In the genomic region with DNA sequence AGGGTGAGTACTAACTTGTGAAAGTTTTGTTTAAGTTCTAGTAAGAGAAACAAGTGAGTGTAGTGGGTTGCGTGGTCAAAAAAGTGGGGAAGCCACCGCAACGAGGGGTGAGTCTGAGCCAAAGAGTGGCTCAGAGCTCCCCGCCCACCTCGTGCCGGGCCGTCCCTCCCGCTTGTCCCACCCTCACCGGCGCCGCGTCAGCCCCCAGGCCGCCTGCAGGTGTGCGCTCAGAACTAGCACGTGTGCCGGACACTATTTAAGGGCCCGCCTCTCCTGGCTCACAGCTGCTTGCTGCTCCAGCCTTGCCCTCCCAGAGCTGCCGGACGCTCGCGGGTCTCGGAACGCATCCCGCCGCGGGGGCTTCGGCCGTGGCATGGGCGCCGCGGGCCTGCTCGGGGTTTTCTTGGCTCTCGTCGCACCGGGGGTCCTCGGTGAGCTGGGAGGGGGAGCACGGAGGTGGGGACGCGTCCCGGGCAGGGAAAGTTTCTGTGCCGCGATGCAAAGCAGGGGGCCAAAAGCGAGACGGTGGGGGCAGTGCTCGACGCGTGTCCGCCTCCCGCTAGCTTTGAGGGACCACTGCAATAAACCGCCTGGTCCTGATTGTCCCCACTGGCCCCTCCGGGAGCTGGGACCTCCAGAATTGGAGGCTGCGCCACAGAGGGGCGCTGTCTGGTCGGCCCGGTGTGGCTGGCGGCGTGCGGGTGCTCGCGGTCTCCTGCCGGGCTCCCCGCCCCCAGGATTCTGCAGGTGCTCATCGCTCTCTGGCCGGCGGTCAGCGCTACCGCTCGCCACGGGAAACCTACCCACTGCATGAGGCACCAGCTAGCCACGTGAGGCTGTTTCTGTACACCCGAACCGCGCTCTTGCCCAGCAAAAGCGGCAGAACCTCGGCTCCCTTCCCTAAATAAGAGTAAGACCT, we compare ENCODE assay signal across 1 cellular context.
TF ChIP-seq lines count a peak whose summit lies in the region.

Gene CR2 (plus strand): TSS at position 283 of the 919 bp plus-strand sequence. CDS start 91 bp downstream, at position 374.

TF ChIP-seq in K562, 482 proteins besides CTCF, POLR2A, EP300 and RAD21 (continued from another document and continues in another):
- TF ChIP-seq, protein P1, sequence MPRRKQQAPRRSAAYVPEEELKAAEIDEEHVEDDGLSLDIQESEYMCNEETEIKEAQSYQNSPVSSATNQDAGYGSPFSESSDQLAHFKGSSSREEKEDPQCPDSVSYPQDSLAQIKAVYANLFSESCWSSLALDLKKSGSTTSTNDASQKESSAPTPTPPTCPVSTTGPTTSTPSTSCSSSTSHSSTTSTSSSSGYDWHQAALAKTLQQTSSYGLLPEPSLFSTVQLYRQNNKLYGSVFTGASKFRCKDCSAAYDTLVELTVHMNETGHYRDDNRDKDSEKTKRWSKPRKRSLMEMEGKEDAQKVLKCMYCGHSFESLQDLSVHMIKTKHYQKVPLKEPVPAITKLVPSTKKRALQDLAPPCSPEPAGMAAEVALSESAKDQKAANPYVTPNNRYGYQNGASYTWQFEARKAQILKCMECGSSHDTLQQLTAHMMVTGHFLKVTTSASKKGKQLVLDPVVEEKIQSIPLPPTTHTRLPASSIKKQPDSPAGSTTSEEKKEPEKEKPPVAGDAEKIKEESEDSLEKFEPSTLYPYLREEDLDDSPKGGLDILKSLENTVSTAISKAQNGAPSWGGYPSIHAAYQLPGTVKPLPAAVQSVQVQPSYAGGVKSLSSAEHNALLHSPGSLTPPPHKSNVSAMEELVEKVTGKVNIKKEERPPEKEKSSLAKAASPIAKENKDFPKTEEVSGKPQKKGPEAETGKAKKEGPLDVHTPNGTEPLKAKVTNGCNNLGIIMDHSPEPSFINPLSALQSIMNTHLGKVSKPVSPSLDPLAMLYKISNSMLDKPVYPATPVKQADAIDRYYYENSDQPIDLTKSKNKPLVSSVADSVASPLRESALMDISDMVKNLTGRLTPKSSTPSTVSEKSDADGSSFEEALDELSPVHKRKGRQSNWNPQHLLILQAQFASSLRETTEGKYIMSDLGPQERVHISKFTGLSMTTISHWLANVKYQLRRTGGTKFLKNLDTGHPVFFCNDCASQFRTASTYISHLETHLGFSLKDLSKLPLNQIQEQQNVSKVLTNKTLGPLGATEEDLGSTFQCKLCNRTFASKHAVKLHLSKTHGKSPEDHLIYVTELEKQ (CRISPR knock-in tag; IDR thresholded peaks at IDR 0.05), result no peak
- TF ChIP-seq ZNF589 (CRISPR knock-in tag; IDR thresholded peaks at IDR 0.05; ENCODE audit: low read depth), result no peak
- no peak for TF ChIP-seq ZNF395 (CRISPR knock-in tag; IDR thresholded peaks at IDR 0.05)
- TF ChIP-seq TEAD2 (tag; IDR thresholded peaks at IDR 0.05), result no peak
- TF ChIP-seq ZNF384 (IDR thresholded peaks at IDR 0.05; ENCODE audit: low read depth, low read length), result no peak
- TF ChIP-seq, protein P2, sequence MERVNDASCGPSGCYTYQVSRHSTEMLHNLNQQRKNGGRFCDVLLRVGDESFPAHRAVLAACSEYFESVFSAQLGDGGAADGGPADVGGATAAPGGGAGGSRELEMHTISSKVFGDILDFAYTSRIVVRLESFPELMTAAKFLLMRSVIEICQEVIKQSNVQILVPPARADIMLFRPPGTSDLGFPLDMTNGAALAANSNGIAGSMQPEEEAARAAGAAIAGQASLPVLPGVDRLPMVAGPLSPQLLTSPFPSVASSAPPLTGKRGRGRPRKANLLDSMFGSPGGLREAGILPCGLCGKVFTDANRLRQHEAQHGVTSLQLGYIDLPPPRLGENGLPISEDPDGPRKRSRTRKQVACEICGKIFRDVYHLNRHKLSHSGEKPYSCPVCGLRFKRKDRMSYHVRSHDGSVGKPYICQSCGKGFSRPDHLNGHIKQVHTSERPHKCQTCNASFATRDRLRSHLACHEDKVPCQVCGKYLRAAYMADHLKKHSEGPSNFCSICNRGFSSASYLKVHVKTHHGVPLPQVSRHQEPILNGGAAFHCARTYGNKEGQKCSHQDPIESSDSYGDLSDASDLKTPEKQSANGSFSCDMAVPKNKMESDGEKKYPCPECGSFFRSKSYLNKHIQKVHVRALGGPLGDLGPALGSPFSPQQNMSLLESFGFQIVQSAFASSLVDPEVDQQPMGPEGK (CRISPR knock-in tag; IDR thresholded peaks at IDR 0.05; ENCODE audit: borderline replicate concordance), result no peak
- no peak for TF ChIP-seq HDGF (IDR thresholded peaks at IDR 0.05)
- TF ChIP-seq, protein P3, sequence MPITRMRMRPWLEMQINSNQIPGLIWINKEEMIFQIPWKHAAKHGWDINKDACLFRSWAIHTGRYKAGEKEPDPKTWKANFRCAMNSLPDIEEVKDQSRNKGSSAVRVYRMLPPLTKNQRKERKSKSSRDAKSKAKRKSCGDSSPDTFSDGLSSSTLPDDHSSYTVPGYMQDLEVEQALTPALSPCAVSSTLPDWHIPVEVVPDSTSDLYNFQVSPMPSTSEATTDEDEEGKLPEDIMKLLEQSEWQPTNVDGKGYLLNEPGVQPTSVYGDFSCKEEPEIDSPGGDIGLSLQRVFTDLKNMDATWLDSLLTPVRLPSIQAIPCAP (CRISPR knock-in tag; IDR thresholded peaks at IDR 0.05; ENCODE audit: borderline replicate concordance), result no peak
- no peak for TF ChIP-seq ZNF707 (CRISPR knock-in tag; conservative IDR thresholded peaks at IDR 0.05)
- no peak for TF ChIP-seq PHF20 (IDR thresholded peaks at IDR 0.05; ENCODE audit: partially characterized antibody)
- no peak for TF ChIP-seq ZEB2 (IDR thresholded peaks at IDR 0.05)
- no peak for TF ChIP-seq SAFB2 (IDR thresholded peaks at IDR 0.05; ENCODE audit: borderline replicate concordance, low read depth, low read length, severe bottlenecking)
- TF ChIP-seq ATF4 (CRISPR knock-in tag; IDR thresholded peaks at IDR 0.05), result no peak
- no peak for TF ChIP-seq ZNF699 (CRISPR knock-in tag; IDR thresholded peaks at IDR 0.05; ENCODE audit: insufficient replicate concordance)
- no peak for TF ChIP-seq MEF2D (tag; conservative IDR thresholded peaks at IDR 0.05; ENCODE audit: low read depth)
- TF ChIP-seq CREB3 (tag; conservative IDR thresholded peaks at IDR 0.05; ENCODE audit: low read depth), result no peak
- no peak for TF ChIP-seq SPI1 (IDR thresholded peaks at IDR 0.05; ENCODE audit: borderline replicate concordance, low read depth, low read length)
- no peak for TF ChIP-seq DDX20 (tag; IDR thresholded peaks at IDR 0.05; ENCODE audit: low read depth)
- TF ChIP-seq ZNF239 (CRISPR knock-in tag; IDR thresholded peaks at IDR 0.05), result no peak
- TF ChIP-seq, protein P4, sequence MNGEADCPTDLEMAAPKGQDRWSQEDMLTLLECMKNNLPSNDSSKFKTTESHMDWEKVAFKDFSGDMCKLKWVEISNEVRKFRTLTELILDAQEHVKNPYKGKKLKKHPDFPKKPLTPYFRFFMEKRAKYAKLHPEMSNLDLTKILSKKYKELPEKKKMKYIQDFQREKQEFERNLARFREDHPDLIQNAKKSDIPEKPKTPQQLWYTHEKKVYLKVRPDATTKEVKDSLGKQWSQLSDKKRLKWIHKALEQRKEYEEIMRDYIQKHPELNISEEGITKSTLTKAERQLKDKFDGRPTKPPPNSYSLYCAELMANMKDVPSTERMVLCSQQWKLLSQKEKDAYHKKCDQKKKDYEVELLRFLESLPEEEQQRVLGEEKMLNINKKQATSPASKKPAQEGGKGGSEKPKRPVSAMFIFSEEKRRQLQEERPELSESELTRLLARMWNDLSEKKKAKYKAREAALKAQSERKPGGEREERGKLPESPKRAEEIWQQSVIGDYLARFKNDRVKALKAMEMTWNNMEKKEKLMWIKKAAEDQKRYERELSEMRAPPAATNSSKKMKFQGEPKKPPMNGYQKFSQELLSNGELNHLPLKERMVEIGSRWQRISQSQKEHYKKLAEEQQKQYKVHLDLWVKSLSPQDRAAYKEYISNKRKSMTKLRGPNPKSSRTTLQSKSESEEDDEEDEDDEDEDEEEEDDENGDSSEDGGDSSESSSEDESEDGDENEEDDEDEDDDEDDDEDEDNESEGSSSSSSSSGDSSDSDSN (IDR thresholded peaks at IDR 0.05; ENCODE audit: borderline replicate concordance in 1 of 2, low read depth in 2 of 2, low read length in 2 of 2), result no peak
- no peak for TF ChIP-seq HDAC3 (IDR thresholded peaks at IDR 0.05; ENCODE audit: borderline replicate concordance, partially characterized antibody)
- no peak for TF ChIP-seq KLF1 (tag; IDR thresholded peaks at IDR 0.05)
- TF ChIP-seq LEF1 (IDR thresholded peaks at IDR 0.05), result no peak
- no peak for TF ChIP-seq SMARCE1 (IDR thresholded peaks at IDR 0.05)
- TF ChIP-seq TSC22D4 (tag; IDR thresholded peaks at IDR 0.05), result no peak
- no peak for TF ChIP-seq BACH1 (tag; IDR thresholded peaks at IDR 0.05)
- no peak for TF ChIP-seq MTA3 (IDR thresholded peaks at IDR 0.05; ENCODE audit: borderline replicate concordance)
- no peak for TF ChIP-seq KLF16 (IDR thresholded peaks at IDR 0.05)
- no peak for TF ChIP-seq EWSR1 (IDR thresholded peaks at IDR 0.05; ENCODE audit: borderline replicate concordance, low read depth, partially characterized antibody)
- TF ChIP-seq, protein P5, sequence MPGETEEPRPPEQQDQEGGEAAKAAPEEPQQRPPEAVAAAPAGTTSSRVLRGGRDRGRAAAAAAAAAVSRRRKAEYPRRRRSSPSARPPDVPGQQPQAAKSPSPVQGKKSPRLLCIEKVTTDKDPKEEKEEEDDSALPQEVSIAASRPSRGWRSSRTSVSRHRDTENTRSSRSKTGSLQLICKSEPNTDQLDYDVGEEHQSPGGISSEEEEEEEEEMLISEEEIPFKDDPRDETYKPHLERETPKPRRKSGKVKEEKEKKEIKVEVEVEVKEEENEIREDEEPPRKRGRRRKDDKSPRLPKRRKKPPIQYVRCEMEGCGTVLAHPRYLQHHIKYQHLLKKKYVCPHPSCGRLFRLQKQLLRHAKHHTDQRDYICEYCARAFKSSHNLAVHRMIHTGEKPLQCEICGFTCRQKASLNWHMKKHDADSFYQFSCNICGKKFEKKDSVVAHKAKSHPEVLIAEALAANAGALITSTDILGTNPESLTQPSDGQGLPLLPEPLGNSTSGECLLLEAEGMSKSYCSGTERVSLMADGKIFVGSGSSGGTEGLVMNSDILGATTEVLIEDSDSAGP (CRISPR knock-in tag; IDR thresholded peaks at IDR 0.05), result no peak
- TF ChIP-seq CBX1 (IDR thresholded peaks at IDR 0.05; ENCODE audit: low read depth), result peak; percentile 68; the same call in 1 of the 2 replicates
- no peak for TF ChIP-seq JUN (IDR thresholded peaks at IDR 0.05; ENCODE audit: borderline replicate concordance, low read depth, low read length)
- TF ChIP-seq JUN (CRISPR knock-in tag; IDR thresholded peaks at IDR 0.05; ENCODE audit: borderline replicate concordance), result peak; percentile 66; the same call in 1 of the 2 replicates
- no peak for TF ChIP-seq ZNF518B (CRISPR knock-in tag; IDR thresholded peaks at IDR 0.05)
- TF ChIP-seq MTA2 (IDR thresholded peaks at IDR 0.05; ENCODE audit: low read depth), result no peak
- no peak for TF ChIP-seq NFE2 (IDR thresholded peaks at IDR 0.05; ENCODE audit: low read depth)
- no peak for TF ChIP-seq BCOR (IDR thresholded peaks at IDR 0.05)
- no peak for TF ChIP-seq SNIP1 (IDR thresholded peaks at IDR 0.05; ENCODE audit: low read depth)
- no peak for TF ChIP-seq CSDE1 (IDR thresholded peaks at IDR 0.05)
- TF ChIP-seq ZNF316 (IDR thresholded peaks at IDR 0.05), result no peak
- TF ChIP-seq, protein P6, sequence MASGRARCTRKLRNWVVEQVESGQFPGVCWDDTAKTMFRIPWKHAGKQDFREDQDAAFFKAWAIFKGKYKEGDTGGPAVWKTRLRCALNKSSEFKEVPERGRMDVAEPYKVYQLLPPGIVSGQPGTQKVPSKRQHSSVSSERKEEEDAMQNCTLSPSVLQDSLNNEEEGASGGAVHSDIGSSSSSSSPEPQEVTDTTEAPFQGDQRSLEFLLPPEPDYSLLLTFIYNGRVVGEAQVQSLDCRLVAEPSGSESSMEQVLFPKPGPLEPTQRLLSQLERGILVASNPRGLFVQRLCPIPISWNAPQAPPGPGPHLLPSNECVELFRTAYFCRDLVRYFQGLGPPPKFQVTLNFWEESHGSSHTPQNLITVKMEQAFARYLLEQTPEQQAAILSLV (tag; IDR thresholded peaks at IDR 0.05), result no peak
- TF ChIP-seq ZNF785 (CRISPR knock-in tag; IDR thresholded peaks at IDR 0.05), result no peak
